ENCODE assay signal across 8 cellular contexts in genomic region chr1:63368131-63368530, GRCh38. TPM values are rescaled to one million over a fixed set of nuclear protein-coding genes. Genes with fewer than 3 reads are reported as not detected.
DNase-seq lines count a peak whose midpoint lies in the region; ATAC-seq and TF ChIP-seq lines count a peak whose summit lies in the region.

No MANE protein-coding gene starts in this region.

- H3K23ac ChIP-seq in H9 (ENCODE audit: insufficient read length, low read depth, low read length) = no peak overlapping the region

- H4K5ac ChIP-seq in H9 (ENCODE audit: insufficient read length, low read depth, low read length) = no peak overlapping the region

- peaks cover under 1 to 3% of the 10 kb centered on the region in 2 experiments; a peak in 2 of 5 replicates for H3K9me3 Mint-ChIP-seq in H9

- H2AK5ac ChIP-seq in H9 (ENCODE audit: insufficient read length, low read length) = no peak overlapping the region

- POLR2A ChIA-PET in SK-N-SH (lab: Yijun Ruan, JAX) = no interaction called here

- H3K36me3 ChIP-seq in GM06990 (ENCODE audit: control insufficient read depth, insufficient read depth, low read length) = peaks cover 1% of the 10 kb centered on the region; the same call in 1 of the 2 replicates
- H3K36me3 ChIP-seq in SK-N-SH (replicated peaks in 1 of 2; ENCODE audit: control insufficient read depth in 1 of 2, insufficient read depth in 2 of 2, low read length in 1 of 2) = peaks cover 0 to 3% of the 10 kb centered on the region in 2 experiments
- peaks cover 5 to 25% (median 13%) of the 10 kb centered on the region in 4 donors for H3K36me3 ChIP-seq in esophagus muscularis mucosa
- H3K36me3 ChIP-seq in rectal smooth muscle tissue (ENCODE audit: control insufficient read depth, insufficient read depth, low read length) = no peaks in the 10 kb centered on the region

- no peak overlapping the region for H2BK12ac ChIP-seq in H9 (ENCODE audit: insufficient read length, low read depth, low read length)

- peaks cover 6 to 18% (median 17%) of the 10 kb centered on the region in 3 experiments for H3K36me3 Mint-ChIP-seq in H9 (ENCODE audit: insufficient read depth in 1 of 3, low read depth in 3 of 3)

- H3K56ac ChIP-seq in H9 (ENCODE audit: insufficient read length, low read depth, low read length) = no peak overlapping the region

- peaks cover 9 to 12% of the 10 kb centered on the region in 2 experiments for H3K4me1 Mint-ChIP-seq in H9

- intact Hi-C loops in esophagus muscularis mucosa (cut with DNase I) = loop anchor here (10.0 kb wide), 1 partner anchor 157 kb away; the partner anchor contains the start of genes EFCAB7 and ITGB3BP

- H3K4me1 ChIP-seq in H9 (ENCODE audit: insufficient read depth, low read length) (no peaks in the 10 kb centered on the region), SK-N-SH (ENCODE audit: control insufficient read depth in 1 of 2, insufficient read depth in 2 of 2, low read depth in 1 of 2, low read length in 1 of 2) (peaks cover 0 to 5% of the 10 kb centered on the region in 2 experiments; a peak in 1 of 4 replicates), esophagus muscularis mucosa (peaks cover 13 to 19% (median 15%) of the 10 kb centered on the region in 4 donors), rectal smooth muscle tissue (ENCODE audit: control insufficient read depth, insufficient read depth, low read length) (no peaks in the 10 kb centered on the region)

- H3K4me3 Mint-ChIP-seq in H9 = peak overlapping the region; percentile 95 to 96

- TF ChIP-seq CTCF in GM06990 (IDR thresholded peaks at IDR 0.05; ENCODE audit: insufficient read depth, low read length, poor library complexity, severe bottlenecking) (no peak), H9 (conservative IDR thresholded peaks at IDR 0.05) (no peak), SK-N-SH (IDR thresholded peaks at IDR 0.05) (no peak), esophagus muscularis mucosa (IDR thresholded peaks at IDR 0.05) (no peak)

- H3K27ac ChIP-seq in H9 (ENCODE audit: insufficient read length, low read depth, low read length) (no peak overlapping the region), SK-N-SH (ENCODE audit: low read depth in 2 of 2, low read length in 1 of 2) (peak overlapping the region; percentile 54 to 91; a peak in 3 of 4 replicates), esophagus muscularis mucosa (replicated peaks in 1 of 4) (peak overlapping the region; percentile 84 to 89 (median 87)), rectal smooth muscle tissue (ENCODE audit: low read depth, low read length) (peak overlapping the region; percentile 72)

- H3T11ph ChIP-seq in H9 (ENCODE audit: low read length) = no peak overlapping the region

- H2BK15ac ChIP-seq in H9 (ENCODE audit: low read depth, low read length) = no peak overlapping the region

- H2BK5ac ChIP-seq in H9 (ENCODE audit: insufficient read length, low read length) = no peak overlapping the region

- no peaks in the 10 kb centered on the region for H3K79me1 ChIP-seq in H9 (ENCODE audit: insufficient read depth, low read depth, low read length, poor library complexity, severe bottlenecking)

- no peak for TF ChIP-seq EP300 in SK-N-SH (IDR thresholded peaks at IDR 0.05; ENCODE audit: borderline replicate concordance in 1 of 2, low read depth in 1 of 2, low read length in 1 of 2)
- TF ChIP-seq EP300 in esophagus muscularis mucosa (IDR thresholded peaks at IDR 0.05) = no peak

- peak overlapping the region; percentile 73 to 95 (median 81); a peak in 6 of 7 replicates for H3K27ac Mint-ChIP-seq in H9

- H3K27me3 ChIP-seq in GM06990 (replicated peaks; ENCODE audit: control insufficient read depth, insufficient read depth, low read length) (no peaks in the 10 kb centered on the region), H9 (ENCODE audit: insufficient read depth, low read length) (no peaks in the 10 kb centered on the region), SK-N-SH (ENCODE audit: insufficient read depth) (no peaks in the 10 kb centered on the region), esophagus muscularis mucosa (peaks cover 0 to 5% (median 0%) of the 10 kb centered on the region in 4 donors), rectal smooth muscle tissue (ENCODE audit: control insufficient read depth, insufficient read depth, low read length) (no peaks in the 10 kb centered on the region)

- peak overlapping the region; percentile 98; the same call in 1 of the 2 replicates for H3K14ac ChIP-seq in H9 (ENCODE audit: insufficient read depth, low read length)

- TF ChIP-seq POLR2A in esophagus muscularis mucosa (IDR thresholded peaks at IDR 0.05; ENCODE audit: low read depth) = no peak

- WGBS in H9 (ENCODE audit: extremely low coverage, insufficient read length, low lambda C conversion rate) = no CpG with 5 or more reads among the region's 10 CpGs
- WGBS in SK-N-SH (ENCODE audit: low lambda C conversion rate) = 1% methylated on average over 10 of the region's 10 CpGs
- 1% methylated on average over 10 of the region's 10 CpGs for WGBS in esophagus muscularis mucosa

- H3K79me2 ChIP-seq in H9 (ENCODE audit: insufficient read depth, low read length) (no peaks in the 10 kb centered on the region), SK-N-SH (ENCODE audit: insufficient read depth) (no peaks in the 10 kb centered on the region; the same call in 1 of the 2 replicates)

- H4K8ac ChIP-seq in H9 (replicated peaks; ENCODE audit: insufficient read length, low read depth, low read length) = no peak overlapping the region

- H3K4ac ChIP-seq in H9 (ENCODE audit: low read depth, low read length) = no peak overlapping the region

- no peak overlapping the region for H3K18ac ChIP-seq in H9 (ENCODE audit: insufficient read length, low read depth, low read length)

- H2BK120ac ChIP-seq in H9 (ENCODE audit: low read depth, low read length, poor library complexity, severe bottlenecking) = no peak overlapping the region

- no peaks in the 10 kb centered on the region for H3K9me3 ChIP-seq in H9 (ENCODE audit: control insufficient read depth, low read depth, low read length)
- H3K9me3 ChIP-seq in SK-N-SH = no peaks in the 10 kb centered on the region
- H3K9me3 ChIP-seq in esophagus muscularis mucosa = no peaks in the 10 kb centered on the region

- no peaks in the 10 kb centered on the region for H3F3A ChIP-seq in SK-N-SH (replicated peaks; ENCODE audit: insufficient read depth)

- CTCF ChIA-PET in SK-N-SH (lab: Yijun Ruan, JAX) = interaction anchor here (0.6 to 0.7 kb wide), 4 partner anchors 53 to 767 kb away, joined by 3 to 4 read pairs (median 3); no protein-coding TSS in a partner anchor

- H3K4me3 ChIP-seq in GM06990 (replicated peaks; ENCODE audit: low read depth, low read length) (peak overlapping the region; percentile 80), SK-N-SH (ENCODE audit: low read depth in 2 of 2, low read length in 1 of 2) (peak overlapping the region; percentile 91 to 92), esophagus muscularis mucosa (peak overlapping the region; percentile 84 to 95 (median 91)), rectal smooth muscle tissue (ENCODE audit: low read length) (peak overlapping the region; percentile 100)

- H2BK20ac ChIP-seq in H9 (ENCODE audit: low read depth, low read length, poor library complexity, severe bottlenecking) = no peak overlapping the region

- H4K20me1 ChIP-seq in H9 (ENCODE audit: control insufficient read depth, insufficient read depth, insufficient read length) = no peaks in the 10 kb centered on the region
- no peaks in the 10 kb centered on the region for H4K20me1 ChIP-seq in SK-N-SH (ENCODE audit: insufficient read depth)

- H2AFZ ChIP-seq in H9 (ENCODE audit: low read length) (no peak overlapping the region), SK-N-SH (ENCODE audit: low read depth) (peak overlapping the region; percentile 88)

- H3K4me2 ChIP-seq in H9 (ENCODE audit: insufficient read depth, insufficient read length, low read length) (peak overlapping the region; percentile 84), SK-N-SH (peak overlapping the region; percentile 83)

- no peaks in the 10 kb centered on the region for H3K23me2 ChIP-seq in H9 (ENCODE audit: insufficient read length, low read depth, low read length, poor library complexity, severe bottlenecking)

- H3K27me3 Mint-ChIP-seq in H9 (ENCODE audit: low read depth) = peaks cover 12% of the 10 kb centered on the region

- TF ChIP-seq RAD21 in SK-N-SH (IDR thresholded peaks at IDR 0.05; ENCODE audit: low read length) = no peak

- H3K9ac ChIP-seq in H9 (ENCODE audit: extremely low read depth, insufficient read length, low read length) = peak overlapping the region; percentile 92
- H3K9ac ChIP-seq in SK-N-SH = peak overlapping the region; percentile 74
- H3K9ac ChIP-seq in rectal smooth muscle tissue (ENCODE audit: low read length) = peak overlapping the region; percentile 59

- no peak overlapping the region for H4K91ac ChIP-seq in H9 (ENCODE audit: insufficient read length, low read depth, low read length)

- H3K9me2 ChIP-seq in SK-N-SH = no peaks in the 10 kb centered on the region

- DNase-seq in GM06990 (ENCODE audit: extremely low read depth, insufficient read length) (no peak), H9 (no peak), SK-N-SH (peak; percentile 31), esophagus muscularis mucosa (ENCODE audit: extremely low spot score) (no peak), H4 (ENCODE audit: low spot score) (no peak), glomerular visceral epithelial cell (ENCODE audit: extremely low spot score) (no peak)

- ATAC-seq in GM19463 (IDR thresholded peaks at IDR 0.05; ENCODE audit: unreplicated experiment) = no peak

TF ChIP-seq in SK-N-SH, 30 proteins besides CTCF, POLR2A, EP300 and RAD21 (continues in another document):
- TF ChIP-seq, protein P1, sequence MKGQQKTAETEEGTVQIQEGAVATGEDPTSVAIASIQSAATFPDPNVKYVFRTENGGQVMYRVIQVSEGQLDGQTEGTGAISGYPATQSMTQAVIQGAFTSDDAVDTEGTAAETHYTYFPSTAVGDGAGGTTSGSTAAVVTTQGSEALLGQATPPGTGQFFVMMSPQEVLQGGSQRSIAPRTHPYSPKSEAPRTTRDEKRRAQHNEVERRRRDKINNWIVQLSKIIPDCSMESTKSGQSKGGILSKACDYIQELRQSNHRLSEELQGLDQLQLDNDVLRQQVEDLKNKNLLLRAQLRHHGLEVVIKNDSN (IDR thresholded peaks at IDR 0.05; ENCODE audit: borderline replicate concordance, low read depth) = no peak
- no peak for TF ChIP-seq TEAD4 (IDR thresholded peaks at IDR 0.05; ENCODE audit: borderline replicate concordance, insufficient read depth)

RNA-seq across cellular contexts. Expression of gene ALG6, which starts 0.7 kb away (rescaled TPM):
- total RNA-seq in H9 (2021) (21.4 and 21.9 TPM in 2 replicates), esophagus muscularis mucosa (10 to 100 TPM in 1 of 4 donors, 1 to 10 TPM in 3; 3.6 to 10.7 (median 4.9) TPM)
- 3.8 and 5.7 TPM in 2 replicates for polyA plus RNA-seq in SK-N-SH (2012; rRNA removed)
- polyA plus RNA-seq in SK-N-SH (2012; cell fraction: cytosol; rRNA removed) = 5.2 and 6.1 TPM in 2 replicates
- 3.9 and 10.3 TPM in 2 replicates for polyA plus RNA-seq in SK-N-SH (2012; cell fraction: nucleus; rRNA removed)
- total RNA-seq in H4 (2014; rRNA removed; shearing (Covaris generic)) = 33.9 and 42.3 TPM in 2 replicates

RNA-seq across cellular contexts. Expression of gene FOXD3, which starts 45.8 kb away (rescaled TPM):
- 25.8 and 26.1 TPM in 2 replicates for total RNA-seq in H9 (2021)
- polyA plus RNA-seq in SK-N-SH (2012; rRNA removed) = not detected in 2 replicates
- polyA plus RNA-seq in SK-N-SH (2012; cell fraction: cytosol; rRNA removed) = not detected in 2 replicates
- not detected in 2 replicates for polyA plus RNA-seq in SK-N-SH (2012; cell fraction: nucleus; rRNA removed)
- total RNA-seq in esophagus muscularis mucosa = 1 to 10 TPM; 1.2 to 7.0 (median 4.4) TPM
- total RNA-seq in H4 (2014; rRNA removed; shearing (Covaris generic)) = 0.06 and 0.53 TPM in 2 replicates
